ENCODE assay signal across 19 cellular contexts in the genomic region with DNA sequence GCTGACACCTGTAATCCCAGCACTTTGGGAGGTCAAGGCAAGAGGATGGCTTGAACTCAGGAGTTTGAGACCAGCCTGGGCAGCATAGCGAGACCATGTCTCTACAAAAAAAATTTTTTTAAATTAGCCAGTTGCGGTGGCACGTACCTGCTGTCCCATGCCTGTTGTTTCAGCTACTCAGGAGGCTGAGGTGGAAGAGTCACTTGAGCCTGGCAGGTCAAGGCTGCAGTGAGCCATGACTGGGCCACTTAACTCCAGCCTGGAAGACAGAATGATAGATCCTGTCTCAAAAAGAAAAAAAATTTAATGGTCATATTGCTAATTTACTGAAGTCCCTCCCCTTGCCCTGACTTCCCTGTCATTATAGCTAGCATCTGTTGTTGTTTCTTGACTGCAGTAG.
"Had no signal": no experiment of that assay in that cellular context is flagged by ENCODE, and none has a peak within 500 bp of the region (broad histone marks: within the 10 kb centered on the region; RNA-seq: fewer than 3 reads in every experiment).

No MANE protein-coding gene starts in this region.

- H3K27me3 ChIP-seq: SJSA1 had no signal

- H3K36me3 ChIP-seq: SJSA1 had no signal

- H3K27ac ChIP-seq: SJSA1, SK-N-MC had no signal

- H3K9me3 ChIP-seq: SJSA1 had no signal

- DNase-seq: KBM-7, MV-4-11, NCI-H1048, NCI-H1105, NCI-H1436 treated with DMSO at 0.1 percent for 48 hours, NCI-H1694, NCI-H187 treated with DMSO at 0.1 percent for 48 hours, NCI-H2081, NCI-H2107, NCI-H2171 treated with DMSO at 0.1 percent for 48 hours, NCI-H446, NCI-H524, NCI-H526 treated with DMSO at 0.1 percent for 48 hours, NCI-H774, Right ventricle myocardium superior, RPMI8226, SIG-M5 had no signal

- H3K4me3 ChIP-seq: SJSA1, SK-N-MC had no signal
